ENCODE assay signal across 13 cellular contexts in the genomic region with DNA sequence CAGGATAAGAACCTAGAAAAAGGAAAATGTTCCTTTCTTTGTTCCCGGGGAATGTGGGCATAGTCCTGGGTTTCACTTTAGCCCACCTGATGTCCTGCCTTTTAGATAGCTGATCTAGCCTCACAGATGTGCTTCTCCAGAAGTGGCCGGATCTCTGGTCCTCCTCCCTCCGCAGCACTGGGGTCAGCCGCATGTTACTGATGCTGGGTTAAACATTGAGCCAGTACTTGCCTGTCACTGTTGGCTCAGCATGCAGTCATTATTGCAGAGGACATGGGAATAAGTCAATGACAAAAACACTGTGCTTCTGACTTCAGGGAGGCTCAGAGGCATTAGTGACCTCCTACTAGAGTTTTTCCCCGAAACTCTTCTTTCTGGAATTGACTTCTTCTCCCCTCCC. TPM values are rescaled to one million over a fixed set of nuclear protein-coding genes. Genes with fewer than 3 reads are reported as not detected.
DNase-seq lines count a peak whose midpoint lies in the region; FAIRE-seq and TF ChIP-seq lines count a peak whose summit lies in the region.
"Had no signal": no experiment of that assay in that cellular context is flagged by ENCODE, and none has a peak within 500 bp of the region (broad histone marks: within the 10 kb centered on the region; RNA-seq: fewer than 3 reads in every experiment).

No MANE protein-coding gene starts in this region.

- no peak overlapping the region for H3K4me3 ChIP-seq in bronchial epithelial cell (ENCODE audit: low read depth, low read length)
- no peak overlapping the region for H3K4me3 ChIP-seq in testis
- H3K4me3 ChIP-seq: SK-N-MC had no signal

- peak overlapping the region; percentile 35 to 79 for H3K27ac ChIP-seq in testis
- H3K27ac ChIP-seq: SK-N-MC had no signal

- H3K27me3 ChIP-seq in bronchial epithelial cell (ENCODE audit: control insufficient read depth, insufficient read depth, low read length) = no peaks in the 10 kb centered on the region
- H3K27me3 ChIP-seq in testis = no peaks in the 10 kb centered on the region

- H3K36me3 ChIP-seq in bronchial epithelial cell (ENCODE audit: control insufficient read depth, insufficient read depth, low read length) (peaks cover 2% of the 10 kb centered on the region), testis (ENCODE audit: low read depth, missing control alignments) (no peaks in the 10 kb centered on the region)

- FAIRE-seq in bronchial epithelial cell (lab: Jason Lieb, UNC) = peak; percentile 18
- FAIRE-seq: G401.6 had no signal

- no peak for TF ChIP-seq POLR2A in testis (IDR thresholded peaks at IDR 0.05)

- peaks cover 50% of the 10 kb centered on the region for H3K4me1 ChIP-seq in testis

- DNase-seq in activated T-cell treated with anti-CD3 and anti-CD28 coated beads, Interleukin-2, amount 50 U/mL, for 48 hours = peak; percentile 14 to 16
- DNase-seq in activated T-cell treated with anti-CD3 and anti-CD28 coated beads, Interleukin-2, amount 50 U/mL, for 1 hour = no peak
- no peak for DNase-seq in bronchial epithelial cell (ENCODE audit: low read depth)
- no peak for DNase-seq in mesothelial cell of epicardium (ENCODE audit: low spot score in 2 of 2, unreplicated experiment in 2 of 2)
- no peak for DNase-seq in testis
- DNase-seq in cerebellum (ENCODE audit: low spot score) = no peak
- no peak for DNase-seq in DMS79 (lab: John Stamatoyannopoulos, UW)
- DNase-seq in SIG-M5 treated with dmso at 0.1 percent for 504 hours (lab: John Stamatoyannopoulos, UW; ENCODE audit: unreplicated experiment) = no peak
- DNase-seq: cortex of kidney, NCI-H1105 treated with DMSO at 0.1 percent for 48 hours, NCI-H748 treated with DMSO at 0.1 percent for 48 hours had no signal

- intact Hi-C loops in testis (cut with DNase I; ENCODE audit: low total_unique reads) = no loop called here

- H3K36me3 Mint-ChIP-seq in mesothelial cell of epicardium = peaks cover 2% of the 10 kb centered on the region

- no peak overlapping the region for H3K4me3 Mint-ChIP-seq in mesothelial cell of epicardium

- H3K27ac Mint-ChIP-seq in mesothelial cell of epicardium = peak overlapping the region; percentile 81

- no peaks in the 10 kb centered on the region for H3K27me3 Mint-ChIP-seq in mesothelial cell of epicardium (ENCODE audit: low read depth)

- peaks cover 54% of the 10 kb centered on the region for H3K4me1 Mint-ChIP-seq in mesothelial cell of epicardium

- 26 to 50% methylated on average over 5 of the region's 5 CpGs for WGBS in testis, 2 donors

- TF ChIP-seq CTCF in bronchial epithelial cell (IDR thresholded peaks at IDR 0.05; ENCODE audit: insufficient read depth, low read length, severe bottlenecking) (no peak), mesothelial cell of epicardium (IDR thresholded peaks at IDR 0.05; ENCODE audit: unreplicated experiment) (no peak), testis (IDR thresholded peaks at IDR 0.05) (no peak)

- no peaks in the 10 kb centered on the region for H3K9me3 ChIP-seq in testis

- H3K9me3 Mint-ChIP-seq in mesothelial cell of epicardium = no peaks in the 10 kb centered on the region

RNA-seq across cellular contexts. Expression of gene NCK2, which starts 27.6 kb away (rescaled TPM):
- total RNA-seq in bronchial epithelial cell (90.0 and 99.3 TPM in 2 replicates), mesothelial cell of epicardium (57.5 to 59.5 TPM (median 58.9 TPM) in 3 replicates), testis (100 to 1,000 TPM; 105 to 168 TPM), cerebellum (38.6 TPM)
- 67.7 TPM for polyA plus RNA-seq in testis (ENCODE audit: insufficient read depth, low read depth, low replicate concordance)

Comparison
In these comparisons a context has a peak if more than half of its experiments do, and no peak if none do; other contexts are left out.
1. DNase-seq: peak in activated T-cell treated with anti-CD3 and anti-CD28 coated beads, Interleukin-2, amount 50 U/mL, for 48 hours (2 of 2); none in activated T-cell treated with anti-CD3 and anti-CD28 coated beads, Interleukin-2, amount 50 U/mL, for 1 hour (single experiment), bronchial epithelial cell (single experiment), mesothelial cell of epicardium (0 of 2), testis (single experiment), cerebellum (single experiment), DMS79 (single experiment) and SIG-M5 treated with dmso at 0.1 percent for 504 hours (single experiment).